8 cellular contexts compared by ENCODE assay signal in genomic region chr4:145178740-145179139, GRCh38. TPM values are rescaled to one million over a fixed set of nuclear protein-coding genes. Genes with fewer than 3 reads are reported as not detected.
A peak's percentile ranks its signal among the peaks of the same experiment; 100 is the strongest.
DNase-seq lines count a peak whose midpoint lies in the region; ATAC-seq lines count a peak whose summit lies in the region.

No MANE protein-coding gene starts in this region.

- peaks cover 42% of the 10 kb centered on the region for H3K4me1 Mint-ChIP-seq in activated naive CD4-positive, alpha-beta T cell treated with anti-CD3 and anti-CD28 coated beads, Interleukin-2, amount 50 U/mL, for 24 hours
- peaks cover 55 to 56% of the 10 kb centered on the region in 2 donors for H3K4me1 Mint-ChIP-seq in immature natural killer cell

- H3K27me3 Mint-ChIP-seq in activated naive CD4-positive, alpha-beta T cell treated with anti-CD3 and anti-CD28 coated beads, Interleukin-2, amount 50 U/mL, for 24 hours, result no peaks in the 10 kb centered on the region
- H3K27me3 Mint-ChIP-seq in immature natural killer cell (ENCODE audit: low read depth in 3 of 3), result peaks cover 0 to 21% (median 13%) of the 10 kb centered on the region in 3 donors

- peaks cover 6% of the 10 kb centered on the region for H3K9me3 Mint-ChIP-seq in activated naive CD4-positive, alpha-beta T cell treated with anti-CD3 and anti-CD28 coated beads, Interleukin-2, amount 50 U/mL, for 24 hours
- no peaks in the 10 kb centered on the region for H3K9me3 Mint-ChIP-seq in immature natural killer cell

- no peak for ATAC-seq in HG02642 (IDR thresholded peaks at IDR 0.05; ENCODE audit: poor library complexity, unreplicated experiment)

- peak; percentile 17 for DNase-seq in activated naive CD4-positive, alpha-beta T cell treated with Interleukin-2 at 50 U/mL for 16 hours
- no peak for DNase-seq in activated naive CD4-positive, alpha-beta T cell (lab: John Stamatoyannopoulos, UW)
- DNase-seq in immature natural killer cell (peak; percentile 36 to 39 (median 38)), substantia nigra (lab: John Stamatoyannopoulos, UW) (peak in 2 of 49 donors; percentile 10 to 11), T1000 (lab: John Stamatoyannopoulos, UW) (no peak), NCI-H510A (lab: John Stamatoyannopoulos, UW) (no peak)

- peaks cover 16% of the 10 kb centered on the region for H3K36me3 Mint-ChIP-seq in activated naive CD4-positive, alpha-beta T cell treated with anti-CD3 and anti-CD28 coated beads, Interleukin-2, amount 50 U/mL, for 24 hours
- H3K36me3 Mint-ChIP-seq in immature natural killer cell, result peaks cover 0 to 6% (median 0%) of the 10 kb centered on the region in 3 donors

- H3K27ac Mint-ChIP-seq in activated naive CD4-positive, alpha-beta T cell treated with anti-CD3 and anti-CD28 coated beads, Interleukin-2, amount 50 U/mL, for 24 hours, result peak overlapping the region; percentile 96
- H3K27ac Mint-ChIP-seq in immature natural killer cell, result peak overlapping the region; percentile 94 to 100 (median 99)

- peak overlapping the region; percentile 91 for H3K4me3 Mint-ChIP-seq in activated naive CD4-positive, alpha-beta T cell treated with anti-CD3 and anti-CD28 coated beads, Interleukin-2, amount 50 U/mL, for 24 hours
- H3K4me3 Mint-ChIP-seq in immature natural killer cell, result peak overlapping the region; percentile 93 to 97 (median 96)

- H3K27ac ChIP-seq in substantia nigra (ENCODE audit: low read depth, low read length, poor library complexity, severe bottlenecking), result peak overlapping the region; percentile 73

RNA-seq across cellular contexts. Expression of gene OTUD4, which starts 1.6 kb away (rescaled TPM):
- polyA plus RNA-seq in immature natural killer cell, result 10 to 100 TPM in 1 of 3 donors, 1 to 10 TPM in 2; 3.0 to 13.0 (median 8.2) TPM

Comparison
In these comparisons a context has a peak if more than half of its experiments do, and no peak if none do; other contexts are left out.
1. DNase-seq: peak in activated naive CD4-positive, alpha-beta T cell treated with Interleukin-2 at 50 U/mL for 16 hours (single experiment) and immature natural killer cell (3 of 3); none in activated naive CD4-positive, alpha-beta T cell (0 of 4), T1000 (single experiment) and NCI-H510A (single experiment).